Comparison of ENCODE assay signal across 26 cellular contexts in genomic region chr2:18605115-18605514, GRCh38.
DNase-seq lines count a peak whose midpoint lies in the region; ATAC-seq lines count a peak whose summit lies in the region.
"Had no signal": no experiment of that assay in that cellular context is flagged by ENCODE, and none has a peak within 500 bp of the region (broad histone marks: within the 10 kb centered on the region; RNA-seq: fewer than 3 reads in every experiment).

No MANE protein-coding gene starts in this region.

- H3K4me3 Mint-ChIP-seq in T-helper 1 cell treated with Interleukin-12 subunit alpha and Interleukin-12 subunit beta and Interleukin-4 antibody, amounts not matched to agents 30 μg/mL and 1 μg/mL, for 36 hours, result no peak overlapping the region
- H3K4me3 Mint-ChIP-seq: activated CD4-positive, alpha-beta memory T cell treated with anti-CD3 and anti-CD28 coated beads, Interleukin-2, amount 10 ng/mL, durations not matched to agents 7 days and 5 days; WTC11 had no signal

- ATAC-seq in GM18502 (IDR thresholded peaks at IDR 0.05; ENCODE audit: poor library complexity, unreplicated experiment) (peak; percentile 48), GM18907 (IDR thresholded peaks at IDR 0.05; ENCODE audit: unreplicated experiment) (peak; percentile 50), HG02938 (IDR thresholded peaks at IDR 0.05; ENCODE audit: unreplicated experiment) (peak; percentile 75)
- ATAC-seq: right lobe of liver, upper lobe of right lung, WTC11 had no signal

- H3K9me3 Mint-ChIP-seq in T-helper 1 cell treated with Interleukin-12 subunit alpha and Interleukin-12 subunit beta and Interleukin-4 antibody, amounts not matched to agents 30 μg/mL and 1 μg/mL, for 36 hours, result no peaks in the 10 kb centered on the region
- H3K9me3 Mint-ChIP-seq: activated CD4-positive, alpha-beta memory T cell treated with anti-CD3 and anti-CD28 coated beads, Interleukin-2, amount 10 ng/mL, durations not matched to agents 7 days and 5 days; WTC11 had no signal

- H3K27me3 Mint-ChIP-seq in T-helper 1 cell treated with Interleukin-12 subunit alpha and Interleukin-12 subunit beta and Interleukin-4 antibody, amounts not matched to agents 30 μg/mL and 1 μg/mL, for 36 hours (ENCODE audit: low read depth), result no peaks in the 10 kb centered on the region
- H3K27me3 Mint-ChIP-seq: activated CD4-positive, alpha-beta memory T cell treated with anti-CD3 and anti-CD28 coated beads, Interleukin-2, amount 10 ng/mL, durations not matched to agents 7 days and 5 days had no signal

- H3K36me3 Mint-ChIP-seq in T-helper 1 cell treated with Interleukin-12 subunit alpha and Interleukin-12 subunit beta and Interleukin-4 antibody, amounts not matched to agents 30 μg/mL and 1 μg/mL, for 36 hours (ENCODE audit: low read depth), result no peaks in the 10 kb centered on the region
- H3K36me3 Mint-ChIP-seq: WTC11 had no signal

- no peak for DNase-seq in DMS 273 treated with DMSO at 0.1 percent for 48 hours (lab: John Stamatoyannopoulos, UW)
- no peak for DNase-seq in UCSD-AML1 (lab: John Stamatoyannopoulos, UW; ENCODE audit: unreplicated experiment)
- no peak for DNase-seq in inferior parietal cortex (ENCODE audit: extremely low spot score)
- DNase-seq in superior temporal gyrus (ENCODE audit: extremely low spot score), result no peak
- DNase-seq: activated CD4-positive, alpha-beta memory T cell treated with anti-CD3 and anti-CD28 coated beads, Interleukin-2, amount 10 ng/mL, durations not matched to agents 7 days and 5 days; amniotic stem cell; brain microvascular endothelial cell; DMS79; GDM1; IMR-90; left ventricle myocardium inferior; mesendoderm; NCI-H1092; NCI-H1930; NCI-H524 treated with DMSO at 0.1 percent for 48 hours; right lobe of liver; SHP77; stimulated activated CD4-positive, alpha-beta T cell treated with anti-CD3 and anti-CD28 coated beads, Interleukin-12 subunit alpha, Interleukin-12 subunit beta, amount 100 ng/mL, for 4 hours; stimulated activated CD4-positive, alpha-beta T cell treated with anti-CD3 and anti-CD28 coated beads, Interleukin-4, amount 100 ng/mL, for 1 hour; SW 1271; upper lobe of right lung had no signal

- H3K4me1 Mint-ChIP-seq in T-helper 1 cell treated with Interleukin-12 subunit alpha and Interleukin-12 subunit beta and Interleukin-4 antibody, amounts not matched to agents 30 μg/mL and 1 μg/mL, for 36 hours (ENCODE audit: low read depth), result peaks cover 16% of the 10 kb centered on the region
- H3K4me1 Mint-ChIP-seq: activated CD4-positive, alpha-beta memory T cell treated with anti-CD3 and anti-CD28 coated beads, Interleukin-2, amount 10 ng/mL, durations not matched to agents 7 days and 5 days; WTC11 had no signal

- H3K27ac Mint-ChIP-seq in T-helper 1 cell treated with Interleukin-12 subunit alpha and Interleukin-12 subunit beta and Interleukin-4 antibody, amounts not matched to agents 30 μg/mL and 1 μg/mL, for 36 hours, result peak overlapping the region; percentile 79
- H3K27ac Mint-ChIP-seq: activated CD4-positive, alpha-beta memory T cell treated with anti-CD3 and anti-CD28 coated beads, Interleukin-2, amount 10 ng/mL, durations not matched to agents 7 days and 5 days; WTC11 had no signal
